Comparison of ENCODE assay signal across 34 cellular contexts in genomic region chr1:169156537-169156936, GRCh38.
"Had no signal": no experiment of that assay in that cellular context is flagged by ENCODE, and none has a peak within 500 bp of the region (broad histone marks: within the 10 kb centered on the region; RNA-seq: fewer than 3 reads in every experiment).

No MANE protein-coding gene starts in this region.

- H3K4me1 Mint-ChIP-seq: activated B cell treated with CpG ODN at 0.5 μM for 24 hours; activated CD8-positive, alpha-beta memory T cell treated with anti-CD3 and anti-CD28 coated beads, Interleukin-2, amount 10 ng/mL, durations not matched to agents 7 days and 5 days; activated T-helper 17 cell treated with anti-CD3 and anti-CD28 coated beads, Interleukin-2, amount 50 U/mL, for 72 hours; central memory CD8-positive, alpha-beta T cell; T-helper 17 cell had no signal

- H3K4me3 ChIP-seq: esophagus muscularis mucosa, gastrocnemius medialis had no signal

- DNase-seq: activated B cell treated with CpG ODN at 0.5 μM for 24 hours; activated CD4-positive, alpha-beta memory T cell treated with anti-CD3 and anti-CD28 coated beads for 36 hours; activated CD4-positive, alpha-beta T cell treated with anti-CD3 and anti-CD28 coated beads for 48 hours; activated CD8-positive, alpha-beta memory T cell treated with anti-CD3 and anti-CD28 coated beads, Interleukin-2, amount 10 ng/mL, durations not matched to agents 7 days and 5 days; activated CD8-positive, alpha-beta memory T cell treated with anti-CD3 and anti-CD28 coated beads, Interleukin-2, amount 50 U/mL, for 4 hours; activated CD8-positive, alpha-beta T cell treated with anti-CD3 and anti-CD28 coated beads, Interleukin-2, amount 10 ng/mL, durations not matched to agents 7 days and 5 days; activated effector memory CD4-positive, alpha-beta T cell treated with Interleukin-2 at 50 U/mL for 16 hours; activated gamma-delta T cell treated with Interleukin-2 at 50 U/mL for 16 hours; activated naive CD4-positive, alpha-beta T cell treated with anti-CD3 and anti-CD28 coated beads, Interleukin-2, amount 50 U/mL, for 16 hours; activated naive CD4-positive, alpha-beta T cell treated with Interleukin-2 at 50 U/mL for 16 hours; activated T-cell treated with anti-CD3 and anti-CD28 coated beads, Interleukin-2, amount 50 U/mL, for 1 hour; amniotic stem cell; anterior cingulate cortex; brain microvascular endothelial cell; cortex of kidney; dermis blood vessel endothelial cell; effector CD4-positive, alpha-beta T cell; effector memory CD8-positive, alpha-beta T cell; erythroblast; foreskin keratinocyte; gastrocnemius medialis; glutamatergic neuron; T-helper 1 cell; T-helper 17 cell; T1000; WERI-Rb-1 had no signal

- H3K36me3 Mint-ChIP-seq: activated CD4-positive, alpha-beta memory T cell treated with anti-CD3 and anti-CD28 coated beads for 36 hours had no signal

- H3K27ac Mint-ChIP-seq: activated B cell treated with CpG ODN at 0.5 μM for 24 hours; activated CD4-positive, alpha-beta memory T cell treated with anti-CD3 and anti-CD28 coated beads for 36 hours; activated CD8-positive, alpha-beta memory T cell treated with anti-CD3 and anti-CD28 coated beads, Interleukin-2, amount 10 ng/mL, durations not matched to agents 7 days and 5 days; activated CD8-positive, alpha-beta T cell treated with anti-CD3 and anti-CD28 coated beads, Interleukin-2, amount 10 ng/mL, durations not matched to agents 7 days and 5 days; activated naive CD8-positive, alpha-beta T cell; activated T-helper 17 cell treated with anti-CD3 and anti-CD28 coated beads, Interleukin-2, amount 50 U/mL, for 72 hours; effector memory CD8-positive, alpha-beta T cell; T-helper 17 cell; T-helper 2 cell treated with Interferon-gamma antibody and Interleukin-4, amounts not matched to agents 5 μg/mL and 100 μg/mL, for 36 hours had no signal

- H3K4me3 Mint-ChIP-seq: activated B cell treated with CpG ODN at 0.5 μM for 24 hours; activated CD4-positive, alpha-beta memory T cell treated with anti-CD3 and anti-CD28 coated beads for 36 hours; activated CD8-positive, alpha-beta memory T cell treated with anti-CD3 and anti-CD28 coated beads, Interleukin-2, amount 10 ng/mL, durations not matched to agents 7 days and 5 days; activated CD8-positive, alpha-beta T cell treated with anti-CD3 and anti-CD28 coated beads, Interleukin-2, amount 10 ng/mL, durations not matched to agents 7 days and 5 days; activated naive CD8-positive, alpha-beta T cell; activated T-helper 17 cell treated with anti-CD3 and anti-CD28 coated beads, Interleukin-2, amount 50 U/mL, for 72 hours; central memory CD8-positive, alpha-beta T cell; effector memory CD8-positive, alpha-beta T cell; T-helper 17 cell; T-helper 2 cell treated with Interferon-gamma antibody and Interleukin-4, amounts not matched to agents 5 μg/mL and 100 μg/mL, for 36 hours had no signal

- H3K9me3 Mint-ChIP-seq: activated B cell treated with CpG ODN at 0.5 μM for 24 hours; activated CD4-positive, alpha-beta memory T cell treated with anti-CD3 and anti-CD28 coated beads for 36 hours; activated T-helper 17 cell treated with anti-CD3 and anti-CD28 coated beads, Interleukin-2, amount 50 U/mL, for 72 hours; central memory CD8-positive, alpha-beta T cell; effector memory CD8-positive, alpha-beta T cell; T-helper 2 cell treated with Interferon-gamma antibody and Interleukin-4, amounts not matched to agents 5 μg/mL and 100 μg/mL, for 36 hours had no signal

- FAIRE-seq: astrocyte, bronchial epithelial cell had no signal

- H3K9me3 ChIP-seq: esophagus muscularis mucosa, gastrocnemius medialis had no signal

- H3K27ac ChIP-seq: brain microvascular endothelial cell, esophagus muscularis mucosa, foreskin keratinocyte, gastrocnemius medialis, WERI-Rb-1 had no signal

- H3K36me3 ChIP-seq: brain microvascular endothelial cell, gastrocnemius medialis, WERI-Rb-1 had no signal

- ATAC-seq: activated CD4-positive, CD25-positive, alpha-beta regulatory T cell treated with anti-CD3 and anti-CD28 coated beads, Interleukin-2, amount 50 U/mL, for 24 hours; activated CD8-positive, alpha-beta memory T cell treated with anti-CD3 and anti-CD28 coated beads, Interleukin-2, amount 10 ng/mL, durations not matched to agents 7 days and 5 days; activated CD8-positive, alpha-beta T cell treated with anti-CD3 and anti-CD28 coated beads, Interleukin-2, amount 10 ng/mL, durations not matched to agents 7 days and 5 days; activated T-helper 17 cell treated with anti-CD3 and anti-CD28 coated beads, Interleukin-2, amount 50 U/mL, for 72 hours; effector memory CD8-positive, alpha-beta T cell; foreskin keratinocyte; gastrocnemius medialis; T-helper 17 cell had no signal

- H3K27me3 Mint-ChIP-seq: activated B cell treated with CpG ODN at 0.5 μM for 24 hours; activated CD4-positive, alpha-beta memory T cell treated with anti-CD3 and anti-CD28 coated beads for 36 hours; activated CD8-positive, alpha-beta memory T cell treated with anti-CD3 and anti-CD28 coated beads, Interleukin-2, amount 10 ng/mL, durations not matched to agents 7 days and 5 days; activated naive CD8-positive, alpha-beta T cell; activated T-helper 17 cell treated with anti-CD3 and anti-CD28 coated beads, Interleukin-2, amount 50 U/mL, for 72 hours; central memory CD8-positive, alpha-beta T cell; effector memory CD8-positive, alpha-beta T cell; T-helper 17 cell had no signal

- H3K27me3 ChIP-seq: brain microvascular endothelial cell, esophagus muscularis mucosa, foreskin keratinocyte, gastrocnemius medialis had no signal
